17 cellular contexts compared by ENCODE assay signal in genomic region chr1:224226849-224227502, GRCh38.
"Had no signal": no experiment of that assay in that cellular context is flagged by ENCODE, and none has a peak within 500 bp of the region (broad histone marks: within the 10 kb centered on the region; RNA-seq: fewer than 3 reads in every experiment).

No MANE protein-coding gene starts in this region.

- H3K27ac Mint-ChIP-seq: endodermal cell had no signal

- H3K4me3 ChIP-seq: colonic mucosa, hepatocyte, right atrium auricular region, sigmoid colon, skin epidermis, testis, tibial nerve, upper lobe of right lung, vagina had no signal

- DNase-seq: colonic mucosa; effector CD4-positive, alpha-beta T cell; endodermal cell; foreskin melanocyte; naive thymus-derived CD8-positive, alpha-beta T cell; posterior cingulate gyrus; sigmoid colon; stimulated activated CD4-positive, alpha-beta T cell treated with anti-CD3 and anti-CD28 coated beads, Interleukin-12 subunit alpha, Interleukin-12 subunit beta, amount 100 ng/mL, for 4 hours; stimulated activated naive CD4-positive, alpha-beta T cell treated with Interleukin-2 at 50 U/mL for 16 hours; testis; upper lobe of right lung had no signal

- H3K4me1 Mint-ChIP-seq: neural crest cell had no signal

- H2AFZ ChIP-seq: hepatocyte had no signal

- H3K4me2 ChIP-seq: hepatocyte had no signal

- H3K27me3 Mint-ChIP-seq: naive thymus-derived CD8-positive, alpha-beta T cell had no signal

- H3K9me3 ChIP-seq: colonic mucosa, right atrium auricular region, sigmoid colon, testis, tibial nerve, upper lobe of right lung, vagina had no signal

- H3K27ac ChIP-seq: colonic mucosa, hepatocyte, right atrium auricular region, sigmoid colon, skin epidermis, testis, tibial nerve, upper lobe of right lung, vagina had no signal

- H3K4me1 ChIP-seq: colonic mucosa, testis, tibial nerve, upper lobe of right lung had no signal

- ATAC-seq: naive thymus-derived CD8-positive, alpha-beta T cell; upper lobe of right lung had no signal

- H3K9me3 Mint-ChIP-seq: endodermal cell; naive thymus-derived CD8-positive, alpha-beta T cell; neural crest cell had no signal

- H3K27me3 ChIP-seq: colonic mucosa, hepatocyte, right atrium auricular region, sigmoid colon, testis, tibial nerve, upper lobe of right lung, vagina had no signal

- H3K4me3 Mint-ChIP-seq: endodermal cell; naive thymus-derived CD8-positive, alpha-beta T cell; neural crest cell had no signal
